1 cellular context compared by ENCODE assay signal in genomic region chr11:112167145-112167544, GRCh38.
TF ChIP-seq lines count a peak whose summit lies in the region.

A gene with protein sequence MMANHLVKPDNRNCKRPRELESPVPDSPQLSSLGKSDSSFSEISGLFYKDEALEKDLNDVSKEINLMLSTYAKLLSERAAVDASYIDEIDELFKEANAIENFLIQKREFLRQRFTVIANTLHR (plus strand): TSS chr11:112167372. CDS start chr11:112169269, 1,897 bp downstream.

TF ChIP-seq in H1, 55 proteins besides CTCF, POLR2A, EP300 and RAD21:
- TF ChIP-seq MAFK (IDR thresholded peaks at IDR 0.05; ENCODE audit: low read depth, low read length) (no peak), SIRT6 (IDR thresholded peaks at IDR 0.05; ENCODE audit: low read length) (no peak), BACH1 (IDR thresholded peaks at IDR 0.05; ENCODE audit: low read length) (no peak), KDM1A (IDR thresholded peaks at IDR 0.05; ENCODE audit: borderline replicate concordance, low read length) (no peak), FOSL1 (IDR thresholded peaks at IDR 0.05; ENCODE audit: insufficient read depth, low read depth, low read length) (no peak), SP2 (IDR thresholded peaks at IDR 0.05; ENCODE audit: low read length) (no peak), E2F6 (IDR thresholded peaks at IDR 0.05) (0 out of 2 replicates have a peak, but pooled peaks have one; percentile 42)
